In the genomic region with DNA sequence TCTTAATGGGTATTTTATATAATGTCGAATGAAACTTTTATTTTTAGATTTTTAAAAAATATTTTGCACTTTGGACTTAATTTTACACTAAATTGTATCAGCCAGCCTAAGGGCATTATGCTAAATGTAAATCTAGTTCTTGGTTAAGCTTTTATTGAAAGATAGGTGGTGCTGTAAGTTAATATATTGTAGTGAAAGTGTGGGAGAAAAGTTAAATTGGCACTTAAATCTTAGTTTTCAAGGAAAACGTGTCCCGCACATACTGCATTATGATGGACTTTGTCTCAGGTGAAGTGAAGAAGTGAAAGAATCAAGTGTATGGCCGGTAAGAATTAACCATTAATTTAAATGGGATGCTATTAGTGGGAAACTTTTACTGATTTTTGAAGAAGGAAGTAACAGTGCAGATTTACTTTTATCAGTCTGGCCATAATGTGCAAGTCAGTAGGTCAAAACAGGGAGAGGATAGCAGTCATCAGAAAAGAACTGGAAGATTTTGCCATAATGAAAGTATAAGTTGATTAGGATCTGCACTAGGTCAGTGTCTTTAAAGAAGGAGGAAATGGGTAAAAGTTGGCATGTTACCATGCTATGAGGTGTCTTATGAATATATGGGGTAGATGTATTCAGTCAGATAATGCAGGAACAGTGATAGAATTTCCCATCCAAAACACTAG, we compare ENCODE assay signal across 8 cellular contexts.
DNase-seq lines count a peak whose midpoint lies in the region; ATAC-seq and TF ChIP-seq lines count a peak whose summit lies in the region.

No MANE protein-coding gene starts in this region.

- H3K9me3 Mint-ChIP-seq in activated CD8-positive, alpha-beta T cell treated with anti-CD3 and anti-CD28 coated beads for 36 hours, result no peaks in the 10 kb centered on the region

- no peaks in the 10 kb centered on the region for H3K27me3 ChIP-seq in kidney epithelial cell (ENCODE audit: control insufficient read depth, insufficient read depth, low read length)

- H3K4me1 Mint-ChIP-seq in activated CD8-positive, alpha-beta T cell treated with anti-CD3 and anti-CD28 coated beads for 36 hours (ENCODE audit: low read depth), result peaks cover 25% of the 10 kb centered on the region

- DNase-seq in AG20443 (ENCODE audit: low spot score) (peak; percentile 32), HCEC 1CT (peak; percentile 48), kidney epithelial cell (ENCODE audit: low read depth) (no peak), RPMI8226 (no peak), hypothalamus (lab: John Stamatoyannopoulos, UW) (no peak)
- no peak for DNase-seq in activated CD8-positive, alpha-beta T cell treated with anti-CD3 and anti-CD28 coated beads for 36 hours
- DNase-seq in stimulated activated CD4-positive, alpha-beta T cell treated with anti-CD3 and anti-CD28 coated beads, Interleukin-4, amount 100 ng/mL, for 4 hours, result no peak

- peaks cover 1% of the 10 kb centered on the region for H3K36me3 Mint-ChIP-seq in activated CD8-positive, alpha-beta T cell treated with anti-CD3 and anti-CD28 coated beads for 36 hours (ENCODE audit: low read depth)

- TF ChIP-seq CTCF in activated CD8-positive, alpha-beta T cell treated with anti-CD3 and anti-CD28 coated beads for 36 hours (IDR thresholded peaks at IDR 0.05), result peak; percentile 90
- peak; percentile 38 for TF ChIP-seq CTCF in kidney epithelial cell (IDR thresholded peaks at IDR 0.05; ENCODE audit: insufficient read depth, low read length, poor library complexity, severe bottlenecking)

- H3K4me3 Mint-ChIP-seq in activated CD8-positive, alpha-beta T cell treated with anti-CD3 and anti-CD28 coated beads for 36 hours, result no peak overlapping the region

- no peaks in the 10 kb centered on the region for H3K27me3 Mint-ChIP-seq in activated CD8-positive, alpha-beta T cell treated with anti-CD3 and anti-CD28 coated beads for 36 hours

- ATAC-seq in activated CD8-positive, alpha-beta T cell treated with anti-CD3 and anti-CD28 coated beads for 36 hours, result peak; percentile 42
- no peak for ATAC-seq in HG02840 (IDR thresholded peaks at IDR 0.05; ENCODE audit: low FRiP score, unreplicated experiment)

- no peak overlapping the region for H3K4me3 ChIP-seq in kidney epithelial cell (ENCODE audit: low read depth, low read length)

- CTCF ChIA-PET in activated CD8-positive, alpha-beta T cell treated with anti-CD3 and anti-CD28 coated beads for 36 hours (lab: Charles Lee), result interaction anchor here (0.6 to 8.3 kb wide), 10 partner anchors 12 to 393 kb away, joined by 3 to 51 read pairs (median 4); no protein-coding TSS in a partner anchor

- POLR2A ChIA-PET in activated CD8-positive, alpha-beta T cell treated with anti-CD3 and anti-CD28 coated beads for 36 hours (lab: Charles Lee), result interaction anchor here (1.0 kb wide), 1 partner anchor 25 kb away, joined by 3 read pairs; no protein-coding TSS in a partner anchor

- H3K36me3 ChIP-seq in kidney epithelial cell (ENCODE audit: control insufficient read depth, insufficient read depth, low read length), result no peaks in the 10 kb centered on the region

- no peak overlapping the region for H3K27ac Mint-ChIP-seq in activated CD8-positive, alpha-beta T cell treated with anti-CD3 and anti-CD28 coated beads for 36 hours

- intact Hi-C loops in activated CD8-positive, alpha-beta T cell treated with anti-CD3 and anti-CD28 coated beads for 36 hours (cut with micrococcal nuclease), result loop anchor here (5.0 kb wide), 1 partner anchor 234 kb away; no protein-coding TSS in a partner anchor

Comparison
In these comparisons a context has a peak if more than half of its experiments do, and no peak if none do; other contexts are left out.
1. DNase-seq: peak in AG20443 (single experiment) and HCEC 1CT (single experiment); none in activated CD8-positive, alpha-beta T cell treated with anti-CD3 and anti-CD28 coated beads for 36 hours (single experiment), kidney epithelial cell (single experiment), RPMI8226 (single experiment), stimulated activated CD4-positive, alpha-beta T cell treated with anti-CD3 and anti-CD28 coated beads, Interleukin-4, amount 100 ng/mL, for 4 hours (0 of 2) and hypothalamus (0 of 51).